In genomic region chr19:6752257-6753177, GRCh38 we compare ENCODE assay signal across 1 cellular context.
A peak's percentile ranks its signal among the peaks of the same experiment; 100 is the strongest.
TF ChIP-seq lines count a peak whose summit lies in the region.

No MANE protein-coding gene starts in this region.

TF ChIP-seq in HepG2, 621 proteins besides CTCF, POLR2A, EP300 and RAD21 (continued from another document and continues in another):
- peak; percentile 59 for TF ChIP-seq FOSL2 (CRISPR knock-in tag; IDR thresholded peaks at IDR 0.05)
- no peak for TF ChIP-seq GRHL1 (CRISPR knock-in tag; conservative IDR thresholded peaks at IDR 0.05)
- 0 out of 2 replicates have a peak, but pooled peaks have one; percentile 38 for TF ChIP-seq ZNF33B (CRISPR knock-in tag; IDR thresholded peaks at IDR 0.05)
- no peak for TF ChIP-seq MZF1 (CRISPR knock-in tag; IDR thresholded peaks at IDR 0.05; ENCODE audit: borderline replicate concordance)
- TF ChIP-seq ZNF10 (CRISPR knock-in tag; IDR thresholded peaks at IDR 0.05; ENCODE audit: borderline replicate concordance, low read depth), result no peak
- no peak for TF ChIP-seq ZNF562 (CRISPR knock-in tag; IDR thresholded peaks at IDR 0.05; ENCODE audit: borderline replicate concordance)
- no peak for TF ChIP-seq PLSCR1 (CRISPR knock-in tag; IDR thresholded peaks at IDR 0.05; ENCODE audit: borderline replicate concordance)
- TF ChIP-seq ZNF205 (CRISPR knock-in tag; IDR thresholded peaks at IDR 0.05), result no peak
- 0 out of 2 replicates have a peak, but pooled peaks have one; percentile 42 for TF ChIP-seq THAP9 (CRISPR knock-in tag; IDR thresholded peaks at IDR 0.05; ENCODE audit: borderline replicate concordance)
- no peak; the same call in 1 of the 2 replicates for TF ChIP-seq ZNF331 (CRISPR knock-in tag; IDR thresholded peaks at IDR 0.05)
- no peak for TF ChIP-seq ZNF326 (CRISPR knock-in tag; IDR thresholded peaks at IDR 0.05; ENCODE audit: borderline replicate concordance)
- TF ChIP-seq ZNF816 (CRISPR knock-in tag; IDR thresholded peaks at IDR 0.05; ENCODE audit: borderline replicate concordance), result no peak; the same call in 1 of the 2 replicates
- TF ChIP-seq KDM6A (CRISPR knock-in tag; IDR thresholded peaks at IDR 0.05; ENCODE audit: low read depth), result peak; percentile 48; the same call in 1 of the 2 replicates
- no peak for TF ChIP-seq PCBP2 (optimal IDR thresholded peaks at IDR 0.05; ENCODE audit: low read depth, low read length, poor library complexity, severe bottlenecking)
- TF ChIP-seq ZFP82 (CRISPR knock-in tag; IDR thresholded peaks at IDR 0.05; ENCODE audit: borderline replicate concordance), result no peak
- TF ChIP-seq ZNF160 (CRISPR knock-in tag; IDR thresholded peaks at IDR 0.05), result 0 out of 2 replicates have a peak, but pooled peaks have one; percentile 43
- TF ChIP-seq IKZF4 (CRISPR knock-in tag; IDR thresholded peaks at IDR 0.05; ENCODE audit: borderline replicate concordance, low read depth, not compliant biosample characterization), result no peak
- no peak for TF ChIP-seq CENPBD1 (CRISPR knock-in tag; IDR thresholded peaks at IDR 0.05; ENCODE audit: borderline replicate concordance, low read depth)
- peak; percentile 41 for TF ChIP-seq TMF1 (CRISPR knock-in tag; IDR thresholded peaks at IDR 0.05; ENCODE audit: low read depth)
- no peak for TF ChIP-seq ZNF274 (CRISPR knock-in tag; IDR thresholded peaks at IDR 0.05)
- TF ChIP-seq ZNF784 (CRISPR knock-in tag; IDR thresholded peaks at IDR 0.05; ENCODE audit: borderline replicate concordance), result no peak
- no peak; the same call in 1 of the 2 replicates for TF ChIP-seq PRDM15 (CRISPR knock-in tag; IDR thresholded peaks at IDR 0.05)
- no peak for TF ChIP-seq TCF7 (IDR thresholded peaks at IDR 0.05; ENCODE audit: low read depth)
- TF ChIP-seq ZNF282 (IDR thresholded peaks at IDR 0.05; ENCODE audit: partially characterized antibody), result no peak
- TF ChIP-seq ZNF615 (CRISPR knock-in tag; IDR thresholded peaks at IDR 0.05; ENCODE audit: borderline replicate concordance), result no peak
- TF ChIP-seq ONECUT2 (CRISPR knock-in tag; IDR thresholded peaks at IDR 0.05), result no peak
- no peak; the same call in 1 of the 2 replicates for TF ChIP-seq SP4 (CRISPR knock-in tag; IDR thresholded peaks at IDR 0.05)
- peak; percentile 84 for TF ChIP-seq TFE3 (CRISPR knock-in tag; IDR thresholded peaks at IDR 0.05)
- no peak for TF ChIP-seq ZNF609 (CRISPR knock-in tag; IDR thresholded peaks at IDR 0.05; ENCODE audit: borderline replicate concordance)
- TF ChIP-seq KLF16 (CRISPR knock-in tag; IDR thresholded peaks at IDR 0.05), result peak in 1 of 2 experiments; percentile 49; a peak in 2 of 4 replicates
- TF ChIP-seq EEA1 (CRISPR knock-in tag; IDR thresholded peaks at IDR 0.05; ENCODE audit: borderline replicate concordance), result peak; percentile 36; the same call in 1 of the 2 replicates
- peak; percentile 51; the same call in 1 of the 2 replicates for TF ChIP-seq MEF2D (CRISPR knock-in tag; IDR thresholded peaks at IDR 0.05)
- TF ChIP-seq FIP1L1 (IDR thresholded peaks at IDR 0.05; ENCODE audit: borderline replicate concordance, insufficient read depth, low read depth, low read length), result no peak
- TF ChIP-seq ATF2 (CRISPR knock-in tag; IDR thresholded peaks at IDR 0.05), result 0 out of 2 replicates have a peak, but pooled peaks have one; percentile 29
- TF ChIP-seq ZNF644 (CRISPR knock-in tag; IDR thresholded peaks at IDR 0.05; ENCODE audit: low read depth), result no peak
- no peak for TF ChIP-seq NFATC3 (CRISPR knock-in tag; IDR thresholded peaks at IDR 0.05)
